In genomic region chr18:49459404-49460171, GRCh38 we compare ENCODE assay signal across 8 cellular contexts. TPM values are rescaled to one million over a fixed set of nuclear protein-coding genes. Genes with fewer than 3 reads are reported as not detected.
DNase-seq lines count a peak whose midpoint lies in the region; ATAC-seq and TF ChIP-seq lines count a peak whose summit lies in the region.

No MANE protein-coding gene starts in this region.

- H3K4me1 Mint-ChIP-seq in central memory CD8-positive, alpha-beta T cell, result peaks cover 46% of the 10 kb centered on the region
- H3K4me1 Mint-ChIP-seq in stimulated activated naive CD8-positive, alpha-beta T cell treated with anti-CD3 and anti-CD28 coated beads, Interleukin-15, amount 100 ng/mL, for 72 hours, result peaks cover 45% of the 10 kb centered on the region

- H3K36me3 Mint-ChIP-seq in central memory CD8-positive, alpha-beta T cell (ENCODE audit: insufficient read depth), result peaks cover 4% of the 10 kb centered on the region

- in situ Hi-C loops in HAP-1 (cut with MboI; ENCODE audit: low sequenced_read_pairs), result no loop called here

- H3K27me3 ChIP-seq in GM06990 (replicated peaks; ENCODE audit: control insufficient read depth, insufficient read depth, low read length) (no peaks in the 10 kb centered on the region), HAP-1 (ENCODE audit: low read depth) (no peaks in the 10 kb centered on the region), lung (ENCODE audit: control insufficient read depth, insufficient read depth) (no peaks in the 10 kb centered on the region)

- DNase-seq in GM06990 (ENCODE audit: extremely low read depth, insufficient read length) (no peak), HAP-1 (ENCODE audit: low spot score in 2 of 2) (peak in 1 of 2 experiments; percentile 46), RWPE1 (ENCODE audit: low spot score) (peak; percentile 1), lung (ENCODE audit: low spot score) (no peak), T1000 (lab: John Stamatoyannopoulos, UW) (no peak)
- DNase-seq in central memory CD8-positive, alpha-beta T cell (ENCODE audit: low spot score in 2 of 2), result no peak
- peak; percentile 14 to 18 for DNase-seq in stimulated activated naive CD8-positive, alpha-beta T cell treated with anti-CD3 and anti-CD28 coated beads, Interleukin-15, amount 100 ng/mL, for 72 hours

- no peaks in the 10 kb centered on the region for H3K9me3 Mint-ChIP-seq in central memory CD8-positive, alpha-beta T cell
- peaks cover 0 to 5% of the 10 kb centered on the region in 2 donors for H3K9me3 Mint-ChIP-seq in stimulated activated naive CD8-positive, alpha-beta T cell treated with anti-CD3 and anti-CD28 coated beads, Interleukin-15, amount 100 ng/mL, for 72 hours

- H3K27ac ChIP-seq in RWPE1, result peak overlapping the region; percentile 68
- H3K27ac ChIP-seq in lung (ENCODE audit: low read depth in 1 of 2, low read length in 1 of 2), result peak overlapping the region in 1 of 2 donors; percentile 89

- POLR2A ChIA-PET in RWPE1 (lab: Yijun Ruan, JAX; ENCODE audit: low non-redundant PET), result no interaction called here

- no peaks in the 10 kb centered on the region for H3K9me3 ChIP-seq in HAP-1
- no peaks in the 10 kb centered on the region for H3K9me3 ChIP-seq in lung (ENCODE audit: control insufficient read depth in 2 of 2, insufficient read depth in 1 of 2, low read length in 1 of 2)

- no peak for TF ChIP-seq CTCF in GM06990 (IDR thresholded peaks at IDR 0.05; ENCODE audit: insufficient read depth, low read length, poor library complexity, severe bottlenecking)
- no peak for TF ChIP-seq CTCF in RWPE1 (conservative IDR thresholded peaks at IDR 0.05; ENCODE audit: low read depth)
- no peak for TF ChIP-seq CTCF in lung (IDR thresholded peaks at IDR 0.05; ENCODE audit: control extremely low read depth, extremely low read depth)

- ATAC-seq in central memory CD8-positive, alpha-beta T cell (replicated peaks; ENCODE audit: extremely low read depth, poor library complexity, severe bottlenecking), result peak; percentile 33
- ATAC-seq in lung (ENCODE audit: insufficient read depth, low FRiP score), result peak; percentile 31
- peak; percentile 52 for ATAC-seq in stimulated activated naive CD8-positive, alpha-beta T cell treated with anti-CD3 and anti-CD28 coated beads, Interleukin-15, amount 100 ng/mL, for 72 hours
- no peak for ATAC-seq in HG02678 (IDR thresholded peaks at IDR 0.05; ENCODE audit: unreplicated experiment)

- H3K4me1 ChIP-seq in HAP-1 (peaks cover 9% of the 10 kb centered on the region), lung (ENCODE audit: control insufficient read depth in 2 of 2, insufficient read depth in 2 of 2, low read length in 2 of 2) (peaks cover 3 to 11% of the 10 kb centered on the region in 2 donors)

- H3K27me3 Mint-ChIP-seq in central memory CD8-positive, alpha-beta T cell, result no peaks in the 10 kb centered on the region
- H3K27me3 Mint-ChIP-seq in stimulated activated naive CD8-positive, alpha-beta T cell treated with anti-CD3 and anti-CD28 coated beads, Interleukin-15, amount 100 ng/mL, for 72 hours, result no peaks in the 10 kb centered on the region

- WGBS in lung, 2 donors, result 17 to 18% methylated on average over 16 of the region's 16 CpGs

- peak overlapping the region; percentile 98 for H3K4me3 ChIP-seq in GM06990 (replicated peaks; ENCODE audit: low read depth, low read length)
- H3K4me3 ChIP-seq in HAP-1, result peak overlapping the region; percentile 89
- peak overlapping the region; percentile 99 for H3K4me3 ChIP-seq in lung

- CTCF ChIA-PET in RWPE1 (lab: Yijun Ruan, JAX), result interaction anchor here (0.6 kb wide), 1 partner anchor 10 kb away, joined by 5 read pairs; no protein-coding TSS in a partner anchor

- H3K27ac Mint-ChIP-seq in central memory CD8-positive, alpha-beta T cell (ENCODE audit: low read depth), result peak overlapping the region; percentile 57
- peak overlapping the region; percentile 73 to 97 for H3K27ac Mint-ChIP-seq in stimulated activated naive CD8-positive, alpha-beta T cell treated with anti-CD3 and anti-CD28 coated beads, Interleukin-15, amount 100 ng/mL, for 72 hours

- peak overlapping the region; percentile 89 for H3K4me3 Mint-ChIP-seq in central memory CD8-positive, alpha-beta T cell
- H3K4me3 Mint-ChIP-seq in stimulated activated naive CD8-positive, alpha-beta T cell treated with anti-CD3 and anti-CD28 coated beads, Interleukin-15, amount 100 ng/mL, for 72 hours, result peak overlapping the region; percentile 83 to 96

- H3K36me3 ChIP-seq in GM06990 (ENCODE audit: control insufficient read depth, insufficient read depth, low read length) (no peaks in the 10 kb centered on the region), HAP-1 (replicated peaks) (no peaks in the 10 kb centered on the region), lung (ENCODE audit: control insufficient read depth in 2 of 2, insufficient read depth in 2 of 2, low read length in 2 of 2) (no peaks in the 10 kb centered on the region)

RNA-seq across cellular contexts. Expression of gene DYM, which starts 0.9 kb away (rescaled TPM):
- total RNA-seq in lung, result 10 to 100 TPM; 59.4 to 94.2 TPM
- polyA plus RNA-seq in lung, result 10 to 100 TPM; 15.6 to 17.2 TPM

RNA-seq across cellular contexts. Expression of gene C18orf32, which starts 27.4 kb away (rescaled TPM):
- 10 to 100 TPM; 50.9 to 58.0 TPM for total RNA-seq in lung
- 10 to 100 TPM; 77.4 to 81.7 TPM for polyA plus RNA-seq in lung

RNA-seq across cellular contexts. Expression of gene RPL17, which starts 32.7 kb away (rescaled TPM):
- 1,000 to 10,000 TPM; 1,164 to 1,344 TPM for total RNA-seq in lung
- 1,000 to 10,000 TPM; 2,026 to 3,280 TPM for polyA plus RNA-seq in lung

Comparison
In these comparisons a context has a peak if more than half of its experiments do, and no peak if none do; other contexts are left out.
1. DNase-seq: peak in RWPE1 (single experiment) and stimulated activated naive CD8-positive, alpha-beta T cell treated with anti-CD3 and anti-CD28 coated beads, Interleukin-15, amount 100 ng/mL, for 72 hours (2 of 2); none in GM06990 (single experiment), central memory CD8-positive, alpha-beta T cell (0 of 2), lung (single experiment) and T1000 (single experiment).
2. Peak in every context shown above with its lines, with median percentiles within 50 percentile points of each other: H3K4me3 ChIP-seq.